1 cellular context compared by ENCODE assay signal in the genomic region with DNA sequence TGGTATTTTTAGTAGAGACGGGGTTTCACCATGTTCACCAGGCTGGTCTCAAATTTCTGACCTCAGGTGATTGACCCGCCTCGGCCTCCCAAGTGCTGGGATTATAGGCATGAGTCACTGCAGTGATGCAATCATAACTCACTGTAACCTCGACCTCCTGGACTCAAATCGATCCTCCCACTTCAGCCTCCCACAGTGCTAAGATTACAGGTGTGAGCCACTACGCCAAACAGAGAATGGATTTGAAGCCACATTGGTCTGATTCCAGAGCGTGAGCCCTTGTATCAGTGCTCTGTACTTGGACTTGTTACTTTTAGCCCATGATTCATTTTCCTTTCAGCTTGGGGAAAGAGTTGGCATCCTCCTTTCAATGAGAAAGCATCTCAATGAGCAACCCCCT.
TF ChIP-seq lines count a peak whose summit lies in the region.

No MANE protein-coding gene starts in this region.

TF ChIP-seq in K562, 482 proteins besides CTCF, POLR2A, EP300 and RAD21 (continued from another document and continues in another):
- TF ChIP-seq, protein P1, sequence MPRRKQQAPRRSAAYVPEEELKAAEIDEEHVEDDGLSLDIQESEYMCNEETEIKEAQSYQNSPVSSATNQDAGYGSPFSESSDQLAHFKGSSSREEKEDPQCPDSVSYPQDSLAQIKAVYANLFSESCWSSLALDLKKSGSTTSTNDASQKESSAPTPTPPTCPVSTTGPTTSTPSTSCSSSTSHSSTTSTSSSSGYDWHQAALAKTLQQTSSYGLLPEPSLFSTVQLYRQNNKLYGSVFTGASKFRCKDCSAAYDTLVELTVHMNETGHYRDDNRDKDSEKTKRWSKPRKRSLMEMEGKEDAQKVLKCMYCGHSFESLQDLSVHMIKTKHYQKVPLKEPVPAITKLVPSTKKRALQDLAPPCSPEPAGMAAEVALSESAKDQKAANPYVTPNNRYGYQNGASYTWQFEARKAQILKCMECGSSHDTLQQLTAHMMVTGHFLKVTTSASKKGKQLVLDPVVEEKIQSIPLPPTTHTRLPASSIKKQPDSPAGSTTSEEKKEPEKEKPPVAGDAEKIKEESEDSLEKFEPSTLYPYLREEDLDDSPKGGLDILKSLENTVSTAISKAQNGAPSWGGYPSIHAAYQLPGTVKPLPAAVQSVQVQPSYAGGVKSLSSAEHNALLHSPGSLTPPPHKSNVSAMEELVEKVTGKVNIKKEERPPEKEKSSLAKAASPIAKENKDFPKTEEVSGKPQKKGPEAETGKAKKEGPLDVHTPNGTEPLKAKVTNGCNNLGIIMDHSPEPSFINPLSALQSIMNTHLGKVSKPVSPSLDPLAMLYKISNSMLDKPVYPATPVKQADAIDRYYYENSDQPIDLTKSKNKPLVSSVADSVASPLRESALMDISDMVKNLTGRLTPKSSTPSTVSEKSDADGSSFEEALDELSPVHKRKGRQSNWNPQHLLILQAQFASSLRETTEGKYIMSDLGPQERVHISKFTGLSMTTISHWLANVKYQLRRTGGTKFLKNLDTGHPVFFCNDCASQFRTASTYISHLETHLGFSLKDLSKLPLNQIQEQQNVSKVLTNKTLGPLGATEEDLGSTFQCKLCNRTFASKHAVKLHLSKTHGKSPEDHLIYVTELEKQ (CRISPR knock-in tag; IDR thresholded peaks at IDR 0.05) = no peak
- TF ChIP-seq SMC3 (conservative IDR thresholded peaks at IDR 0.05; ENCODE audit: insufficient read depth, low read depth, low read length) (no peak), ZSCAN29 (IDR thresholded peaks at IDR 0.05) (no peak), NCOA2 (IDR thresholded peaks at IDR 0.05; ENCODE audit: partially characterized antibody in 2 of 2) (no peak), POLR2AphosphoS2 (IDR thresholded peaks at IDR 0.05; ENCODE audit: low read length) (no peak), NFE2 (IDR thresholded peaks at IDR 0.05; ENCODE audit: low read depth) (peak; percentile 60; the same call in 1 of the 2 replicates), JUND (IDR thresholded peaks at IDR 0.05; ENCODE audit: borderline replicate concordance, low read depth, low read length) (peak; percentile 98), JUND (tag; IDR thresholded peaks at IDR 0.05; ENCODE audit: borderline replicate concordance, low read depth, low read length) (peak; percentile 98), RCOR1 (IDR thresholded peaks at IDR 0.05; ENCODE audit: borderline replicate concordance in 1 of 2, low read depth in 2 of 2, low read length in 2 of 2) (peak; percentile 61 to 97; a peak in 3 of 4 replicates), BHLHE40 (IDR thresholded peaks at IDR 0.05; ENCODE audit: low read length) (peak; percentile 79), JUNB (CRISPR knock-in tag; conservative IDR thresholded peaks at IDR 0.05) (peak; percentile 77), DMBX1 (CRISPR knock-in tag; IDR thresholded peaks at IDR 0.05; ENCODE audit: borderline replicate concordance) (peak; percentile 67; the same call in 1 of the 2 replicates), SRSF3 (IDR thresholded peaks at IDR 0.05; ENCODE audit: insufficient read depth, low read length) (no peak), MTA3 (IDR thresholded peaks at IDR 0.05; ENCODE audit: borderline replicate concordance) (0 out of 2 replicates have a peak, but pooled peaks have one; percentile 38), MEF2D (tag; conservative IDR thresholded peaks at IDR 0.05; ENCODE audit: low read depth) (no peak), IRF9 (tag; IDR thresholded peaks at IDR 0.05) (peak; percentile 89), NEUROD1 (IDR thresholded peaks at IDR 0.05; ENCODE audit: borderline replicate concordance, low read depth, low read length, partially characterized antibody) (peak; percentile 37), XRCC4 (IDR thresholded peaks at IDR 0.05; ENCODE audit: extremely low read depth, insufficient read depth, insufficient read length) (no peak), GMEB1 (CRISPR knock-in tag; IDR thresholded peaks at IDR 0.05) (no peak), HMG20B (CRISPR knock-in tag; IDR thresholded peaks at IDR 0.05) (no peak), ARID1B (IDR thresholded peaks at IDR 0.05) (peak; percentile 89), GABPB2 (CRISPR knock-in tag; conservative IDR thresholded peaks at IDR 0.05) (no peak), PRDM10 (IDR thresholded peaks at IDR 0.05; ENCODE audit: partially characterized antibody) (no peak), CCNT2 (IDR thresholded peaks at IDR 0.05; ENCODE audit: borderline replicate concordance, extremely low read depth, insufficient read length, low read depth, low read length) (no peak), TGIF2 (CRISPR knock-in tag; IDR thresholded peaks at IDR 0.05) (no peak), FOXA1 (IDR thresholded peaks at IDR 0.05; ENCODE audit: borderline replicate concordance) (no peak), CREB1 (IDR thresholded peaks at IDR 0.05) (no peak), CREB1 (CRISPR knock-in tag; IDR thresholded peaks at IDR 0.05) (no peak), CHD4 (IDR thresholded peaks at IDR 0.05; ENCODE audit: insufficient read depth, insufficient replicate concordance, low read depth, low read length, poor library complexity, severe bottlenecking) (no peak)
- TF ChIP-seq, protein P2, sequence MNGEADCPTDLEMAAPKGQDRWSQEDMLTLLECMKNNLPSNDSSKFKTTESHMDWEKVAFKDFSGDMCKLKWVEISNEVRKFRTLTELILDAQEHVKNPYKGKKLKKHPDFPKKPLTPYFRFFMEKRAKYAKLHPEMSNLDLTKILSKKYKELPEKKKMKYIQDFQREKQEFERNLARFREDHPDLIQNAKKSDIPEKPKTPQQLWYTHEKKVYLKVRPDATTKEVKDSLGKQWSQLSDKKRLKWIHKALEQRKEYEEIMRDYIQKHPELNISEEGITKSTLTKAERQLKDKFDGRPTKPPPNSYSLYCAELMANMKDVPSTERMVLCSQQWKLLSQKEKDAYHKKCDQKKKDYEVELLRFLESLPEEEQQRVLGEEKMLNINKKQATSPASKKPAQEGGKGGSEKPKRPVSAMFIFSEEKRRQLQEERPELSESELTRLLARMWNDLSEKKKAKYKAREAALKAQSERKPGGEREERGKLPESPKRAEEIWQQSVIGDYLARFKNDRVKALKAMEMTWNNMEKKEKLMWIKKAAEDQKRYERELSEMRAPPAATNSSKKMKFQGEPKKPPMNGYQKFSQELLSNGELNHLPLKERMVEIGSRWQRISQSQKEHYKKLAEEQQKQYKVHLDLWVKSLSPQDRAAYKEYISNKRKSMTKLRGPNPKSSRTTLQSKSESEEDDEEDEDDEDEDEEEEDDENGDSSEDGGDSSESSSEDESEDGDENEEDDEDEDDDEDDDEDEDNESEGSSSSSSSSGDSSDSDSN (IDR thresholded peaks at IDR 0.05; ENCODE audit: borderline replicate concordance in 1 of 2, low read depth in 2 of 2, low read length in 2 of 2) = no peak
- TF ChIP-seq, protein P3, sequence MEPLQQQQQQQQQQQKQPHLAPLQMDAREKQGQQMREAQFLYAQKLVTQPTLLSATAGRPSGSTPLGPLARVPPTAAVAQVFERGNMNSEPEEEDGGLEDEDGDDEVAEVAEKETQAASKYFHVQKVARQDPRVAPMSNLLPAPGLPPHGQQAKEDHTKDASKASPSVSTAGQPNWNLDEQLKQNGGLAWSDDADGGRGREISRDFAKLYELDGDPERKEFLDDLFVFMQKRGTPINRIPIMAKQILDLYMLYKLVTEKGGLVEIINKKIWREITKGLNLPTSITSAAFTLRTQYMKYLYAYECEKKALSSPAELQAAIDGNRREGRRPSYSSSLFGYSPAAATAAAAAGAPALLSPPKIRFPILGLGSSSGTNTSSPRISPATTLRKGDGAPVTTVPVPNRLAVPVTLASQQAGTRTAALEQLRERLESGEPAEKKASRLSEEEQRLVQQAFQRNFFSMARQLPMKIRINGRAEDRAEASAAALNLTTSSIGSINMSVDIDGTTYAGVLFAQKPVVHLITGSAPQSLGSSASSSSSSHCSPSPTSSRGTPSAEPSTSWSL (CRISPR knock-in tag; IDR thresholded peaks at IDR 0.05; ENCODE audit: borderline replicate concordance) = no peak
- TF ChIP-seq, protein P4, sequence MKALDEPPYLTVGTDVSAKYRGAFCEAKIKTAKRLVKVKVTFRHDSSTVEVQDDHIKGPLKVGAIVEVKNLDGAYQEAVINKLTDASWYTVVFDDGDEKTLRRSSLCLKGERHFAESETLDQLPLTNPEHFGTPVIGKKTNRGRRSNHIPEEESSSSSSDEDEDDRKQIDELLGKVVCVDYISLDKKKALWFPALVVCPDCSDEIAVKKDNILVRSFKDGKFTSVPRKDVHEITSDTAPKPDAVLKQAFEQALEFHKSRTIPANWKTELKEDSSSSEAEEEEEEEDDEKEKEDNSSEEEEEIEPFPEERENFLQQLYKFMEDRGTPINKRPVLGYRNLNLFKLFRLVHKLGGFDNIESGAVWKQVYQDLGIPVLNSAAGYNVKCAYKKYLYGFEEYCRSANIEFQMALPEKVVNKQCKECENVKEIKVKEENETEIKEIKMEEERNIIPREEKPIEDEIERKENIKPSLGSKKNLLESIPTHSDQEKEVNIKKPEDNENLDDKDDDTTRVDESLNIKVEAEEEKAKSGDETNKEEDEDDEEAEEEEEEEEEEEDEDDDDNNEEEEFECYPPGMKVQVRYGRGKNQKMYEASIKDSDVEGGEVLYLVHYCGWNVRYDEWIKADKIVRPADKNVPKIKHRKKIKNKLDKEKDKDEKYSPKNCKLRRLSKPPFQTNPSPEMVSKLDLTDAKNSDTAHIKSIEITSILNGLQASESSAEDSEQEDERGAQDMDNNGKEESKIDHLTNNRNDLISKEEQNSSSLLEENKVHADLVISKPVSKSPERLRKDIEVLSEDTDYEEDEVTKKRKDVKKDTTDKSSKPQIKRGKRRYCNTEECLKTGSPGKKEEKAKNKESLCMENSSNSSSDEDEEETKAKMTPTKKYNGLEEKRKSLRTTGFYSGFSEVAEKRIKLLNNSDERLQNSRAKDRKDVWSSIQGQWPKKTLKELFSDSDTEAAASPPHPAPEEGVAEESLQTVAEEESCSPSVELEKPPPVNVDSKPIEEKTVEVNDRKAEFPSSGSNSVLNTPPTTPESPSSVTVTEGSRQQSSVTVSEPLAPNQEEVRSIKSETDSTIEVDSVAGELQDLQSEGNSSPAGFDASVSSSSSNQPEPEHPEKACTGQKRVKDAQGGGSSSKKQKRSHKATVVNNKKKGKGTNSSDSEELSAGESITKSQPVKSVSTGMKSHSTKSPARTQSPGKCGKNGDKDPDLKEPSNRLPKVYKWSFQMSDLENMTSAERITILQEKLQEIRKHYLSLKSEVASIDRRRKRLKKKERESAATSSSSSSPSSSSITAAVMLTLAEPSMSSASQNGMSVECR (CRISPR knock-in tag; IDR thresholded peaks at IDR 0.05) = peak; percentile 16; the same call in 1 of the 2 replicates
- TF ChIP-seq, protein P5, sequence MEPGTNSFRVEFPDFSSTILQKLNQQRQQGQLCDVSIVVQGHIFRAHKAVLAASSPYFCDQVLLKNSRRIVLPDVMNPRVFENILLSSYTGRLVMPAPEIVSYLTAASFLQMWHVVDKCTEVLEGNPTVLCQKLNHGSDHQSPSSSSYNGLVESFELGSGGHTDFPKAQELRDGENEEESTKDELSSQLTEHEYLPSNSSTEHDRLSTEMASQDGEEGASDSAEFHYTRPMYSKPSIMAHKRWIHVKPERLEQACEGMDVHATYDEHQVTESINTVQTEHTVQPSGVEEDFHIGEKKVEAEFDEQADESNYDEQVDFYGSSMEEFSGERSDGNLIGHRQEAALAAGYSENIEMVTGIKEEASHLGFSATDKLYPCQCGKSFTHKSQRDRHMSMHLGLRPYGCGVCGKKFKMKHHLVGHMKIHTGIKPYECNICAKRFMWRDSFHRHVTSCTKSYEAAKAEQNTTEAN (CRISPR knock-in tag; IDR thresholded peaks at IDR 0.05) = no peak
